ENCODE assay signal across 10 cellular contexts in genomic region chr1:86915737-86916235, GRCh38. TPM values are rescaled to one million over a fixed set of nuclear protein-coding genes. Genes with fewer than 3 reads are reported as not detected.
DNase-seq lines count a peak whose midpoint lies in the region; ATAC-seq and TF ChIP-seq lines count a peak whose summit lies in the region.
"Had no signal": no experiment of that assay in that cellular context is flagged by ENCODE, and none has a peak within 500 bp of the region (broad histone marks: within the 10 kb centered on the region; RNA-seq: fewer than 3 reads in every experiment).

No MANE protein-coding gene starts in this region.

- H3K27ac Mint-ChIP-seq in MCF 10A (ENCODE audit: low read depth, unreplicated experiment), result no peak overlapping the region
- H3K27ac Mint-ChIP-seq: activated naive CD4-positive, alpha-beta T cell treated with anti-CD3 and anti-CD28 coated beads, Interleukin-2, amount 50 U/mL, for 24 hours had no signal

- ATAC-seq in right lobe of liver, result no peak
- no peak for ATAC-seq in omental fat pad (ENCODE audit: low FRiP score)

- H3K27me3 Mint-ChIP-seq in MCF 10A (ENCODE audit: insufficient read depth, unreplicated experiment), result no peaks in the 10 kb centered on the region
- H3K27me3 Mint-ChIP-seq: activated naive CD4-positive, alpha-beta T cell treated with anti-CD3 and anti-CD28 coated beads, Interleukin-2, amount 50 U/mL, for 24 hours had no signal

- WGBS in right lobe of liver (ENCODE audit: insufficient coverage, low coverage, low lambda C conversion rate, missing lambda C conversion rate), result 1% methylated on average over 14 of the region's 14 CpGs
- whole genome bisulfite sequencing in urinary bladder, result 5% methylated on average over 14 of the region's 14 CpGs

- H3K9me3 Mint-ChIP-seq in MCF 10A (ENCODE audit: unreplicated experiment), result no peaks in the 10 kb centered on the region
- H3K9me3 Mint-ChIP-seq: activated naive CD4-positive, alpha-beta T cell treated with anti-CD3 and anti-CD28 coated beads, Interleukin-2, amount 50 U/mL, for 24 hours; neural crest cell had no signal

- in situ Hi-C loops in astrocyte of the spinal cord (cut with HindIII; ENCODE audit: low sequenced_read_pairs), result loop anchor here (10.0 kb wide), 1 partner anchor 51 kb away; no protein-coding TSS in a partner anchor

- H3K4me1 ChIP-seq in breast epithelium (peaks cover 0 to 14% of the 10 kb centered on the region in 2 donors), right lobe of liver (peaks cover 0 to 18% (median 8%) of the 10 kb centered on the region in 4 donors), urinary bladder (ENCODE audit: insufficient read depth) (no peaks in the 10 kb centered on the region)

- no peaks in the 10 kb centered on the region for H3K27me3 ChIP-seq in breast epithelium
- H3K27me3 ChIP-seq in right lobe of liver, result no peaks in the 10 kb centered on the region

- peaks cover 19% of the 10 kb centered on the region for H3K4me1 Mint-ChIP-seq in MCF 10A (ENCODE audit: insufficient read depth, unreplicated experiment)

- peak overlapping the region; percentile 88 to 93 for H3K27ac ChIP-seq in breast epithelium
- H3K27ac ChIP-seq in right lobe of liver, result peak overlapping the region; percentile 67 to 77 (median 72)
- no peak overlapping the region for H3K27ac ChIP-seq in urinary bladder (ENCODE audit: low read depth)

- TF ChIP-seq CTCF in breast epithelium (IDR thresholded peaks at IDR 0.05) (no peak), MCF 10A (IDR thresholded peaks at IDR 0.05; ENCODE audit: unreplicated experiment) (no peak), astrocyte of the spinal cord (IDR thresholded peaks at IDR 0.05; ENCODE audit: low read depth, low read length) (no peak), right lobe of liver (IDR thresholded peaks at IDR 0.05) (no peak), omental fat pad (IDR thresholded peaks at IDR 0.05) (no peak)

- H3K36me3 ChIP-seq in breast epithelium (no peaks in the 10 kb centered on the region), right lobe of liver (no peaks in the 10 kb centered on the region), urinary bladder (ENCODE audit: insufficient read depth) (no peaks in the 10 kb centered on the region)

- H3K4me3 ChIP-seq in breast epithelium, result peak overlapping the region; percentile 88 to 97 (median 91)
- H3K4me3 ChIP-seq in astrocyte of the spinal cord (ENCODE audit: low read depth, low read length), result peak overlapping the region; percentile 89
- H3K4me3 ChIP-seq in right lobe of liver, result peak overlapping the region; percentile 75 to 82 (median 80)
- H3K4me3 ChIP-seq in urinary bladder (ENCODE audit: low read depth, low read length), result peak overlapping the region; percentile 93

- POLR2A ChIA-PET in MCF 10A (lab: Yijun Ruan, JAX), result interaction anchor here (0.5 to 5.0 kb wide), 23 partner anchors 9 to 430 kb away, joined by 3 to 59 read pairs (median 4); partner anchors contain the start of gene SH3GLB1

- no peaks in the 10 kb centered on the region for H3K9me3 ChIP-seq in breast epithelium
- no peaks in the 10 kb centered on the region for H3K9me3 ChIP-seq in right lobe of liver

- CTCF ChIA-PET in MCF 10A (lab: Yijun Ruan, JAX), result interaction anchor here (0.6 to 2.5 kb wide), 11 partner anchors 12 to 530 kb away, joined by 3 to 12 read pairs (median 3); no protein-coding TSS in a partner anchor

- no peak overlapping the region for H3K4me3 Mint-ChIP-seq in MCF 10A (ENCODE audit: unreplicated experiment)
- H3K4me3 Mint-ChIP-seq: activated naive CD4-positive, alpha-beta T cell treated with anti-CD3 and anti-CD28 coated beads, Interleukin-2, amount 50 U/mL, for 24 hours; neural crest cell had no signal

- no TSS peak for BruUV-seq in MCF 10A (replicated peaks; lab: Mats Ljungman, UMichigan)

- TF ChIP-seq POLR2A in breast epithelium (IDR thresholded peaks at IDR 0.05) (no peak), right lobe of liver (IDR thresholded peaks at IDR 0.05) (no peak)

- intact Hi-C loops in breast epithelium (cut with DNase I; ENCODE audit: low total_unique reads) (no loop called here), MCF 10A (cut with micrococcal nuclease) (loop anchor here (5.0 kb wide), 1 partner anchor 48 kb away; no protein-coding TSS in a partner anchor), right lobe of liver (cut with DNase I) (no loop called here)

- H3K36me3 Mint-ChIP-seq in MCF 10A (ENCODE audit: insufficient read depth, unreplicated experiment), result peaks cover 4% of the 10 kb centered on the region

- DNase-seq in breast epithelium (ENCODE audit: low spot score in 2 of 2) (no peak), MCF 10A (ENCODE audit: unreplicated experiment) (no peak), astrocyte of the spinal cord (ENCODE audit: low read depth, low spot score) (no peak), right lobe of liver (no peak), retina (no peak), omental fat pad (ENCODE audit: low spot score) (no peak), HK-2 (ENCODE audit: unreplicated experiment) (no peak)

RNA-seq across cellular contexts. Expression of gene HS2ST1, which starts 1.4 kb away (rescaled TPM):
- total RNA-seq in breast epithelium (10 to 100 TPM; 17.7 to 18.0 (median 17.8) TPM), MCF 10A (2022) (20.4 and 24.4 TPM in 2 replicates), right lobe of liver (10 to 100 TPM in 5 of 6 experiments, 1 to 10 TPM in 1; 9.9 to 17.2 (median 13.7) TPM), urinary bladder (36.9 TPM), omental fat pad (10 to 100 TPM; 11.7 to 25.3 (median 16.9) TPM)
- polyA plus RNA-seq in urinary bladder, result 12.1 TPM

RNA-seq across cellular contexts. Expression of gene SELENOF, which starts 1.9 kb away (rescaled TPM):
- total RNA-seq in breast epithelium (100 to 1,000 TPM; 109 to 215 (median 162) TPM), MCF 10A (2022) (227 TPM in 2 replicates), right lobe of liver (100 to 1,000 TPM in 4 of 6 experiments, 10 to 100 TPM in 2; 95.5 to 130 (median 107) TPM), urinary bladder (247 TPM), omental fat pad (100 to 1,000 TPM; 120 to 177 (median 138) TPM)
- polyA plus RNA-seq in urinary bladder, result 115 TPM
